ENCODE assay signal across 6 cellular contexts in genomic region chr12:6494351-6494743, GRCh38. TPM values are rescaled to one million over a fixed set of nuclear protein-coding genes. Genes with fewer than 3 reads are reported as not detected.
DNase-seq lines count a peak whose midpoint lies in the region; ATAC-seq and TF ChIP-seq lines count a peak whose summit lies in the region.

No MANE protein-coding gene starts in this region.

- DNase-seq in cardiac muscle cell (ENCODE audit: low read depth in 1 of 2, low spot score in 1 of 2), result no peak
- DNase-seq in left ventricle myocardium superior, result no peak
- no peak for DNase-seq in choroid plexus epithelial cell (ENCODE audit: low read depth)
- no peak for DNase-seq in gastrocnemius medialis
- no peak for DNase-seq in sciatic nerve (ENCODE audit: low spot score)
- DNase-seq in stimulated activated naive CD4-positive, alpha-beta T cell treated with Interleukin-2 at 50 U/mL for 16 hours (lab: John Stamatoyannopoulos, UW), result no peak

- H3K27ac ChIP-seq in cardiac muscle cell (peak overlapping the region; percentile 85), gastrocnemius medialis (peak overlapping the region in 3 of 4 donors; percentile 51 to 98 (median 97))

- no peaks in the 10 kb centered on the region for H3K27me3 ChIP-seq in cardiac muscle cell
- H3K27me3 ChIP-seq in gastrocnemius medialis, result no peaks in the 10 kb centered on the region

- in situ Hi-C loops in gastrocnemius medialis (cut with MboI; ENCODE audit: low sequenced_read_pairs in 4 of 4), result loop anchor here in 1 of 4 donors (5.0 kb wide), 1 partner anchor 38 kb away; the partner anchor contains the start of gene GAPDH

- intact Hi-C loops in left ventricle myocardium superior (cut with micrococcal nuclease) (no loop called here), gastrocnemius medialis (cut with DNase I; ENCODE audit: low total_unique reads) (loop anchor here (5.0 to 10.0 kb wide), 2 partner anchors 157 to 190 kb away; partner anchors contain the start of gene ZNF384), sciatic nerve (cut with DNase I) (no loop called here)

- H3K4me1 ChIP-seq in cardiac muscle cell (ENCODE audit: low read depth), result peaks cover 14% of the 10 kb centered on the region
- H3K4me1 ChIP-seq in gastrocnemius medialis, result peaks cover 21 to 27% of the 10 kb centered on the region in 2 donors

- TF ChIP-seq CTCF in cardiac muscle cell (IDR thresholded peaks at IDR 0.05; ENCODE audit: low read depth, low read length) (no peak), choroid plexus epithelial cell (conservative IDR thresholded peaks at IDR 0.05; ENCODE audit: low read depth, low read length) (peak; percentile 29), gastrocnemius medialis (IDR thresholded peaks at IDR 0.05 in 4 of 5, conservative IDR thresholded peaks at IDR 0.05 in 1 of 5) (no peak)

- ATAC-seq in left ventricle myocardium superior (no peak), gastrocnemius medialis (no peak), sciatic nerve (no peak)

- peaks cover 30% of the 10 kb centered on the region for H3K36me3 ChIP-seq in cardiac muscle cell
- peaks cover 4 to 47% of the 10 kb centered on the region in 2 donors for H3K36me3 ChIP-seq in gastrocnemius medialis

- TF ChIP-seq POLR2A in gastrocnemius medialis (IDR thresholded peaks at IDR 0.05), result no peak

- peak overlapping the region; percentile 69 for H3K4me3 ChIP-seq in cardiac muscle cell
- peak overlapping the region; percentile 76 for H3K4me3 ChIP-seq in choroid plexus epithelial cell (ENCODE audit: low read depth, low read length)
- peak overlapping the region; percentile 65 to 99 (median 84) for H3K4me3 ChIP-seq in gastrocnemius medialis

- H3K9me3 ChIP-seq in cardiac muscle cell (ENCODE audit: low read depth) (no peaks in the 10 kb centered on the region), gastrocnemius medialis (no peaks in the 10 kb centered on the region)

RNA-seq across cellular contexts. Expression of gene NCAPD2, which starts 0.4 kb away (rescaled TPM):
- 134 and 156 TPM in 2 replicates for total RNA-seq in cardiac muscle cell
- 20.2 and 70.7 TPM in 2 replicates for polyA plus RNA-seq in cardiac muscle cell
- 13.1 TPM for total RNA-seq in left ventricle myocardium superior
- total RNA-seq in gastrocnemius medialis, result 100 to 1,000 TPM in 1 of 4 donors, 10 to 100 TPM in 3; 12.3 to 250 (median 13.3) TPM
- total RNA-seq in sciatic nerve, result 21.3 TPM

RNA-seq across cellular contexts. Expression of gene MRPL51, which starts 1.3 kb away (rescaled TPM):
- total RNA-seq in cardiac muscle cell (75.1 and 104 TPM in 2 replicates), left ventricle myocardium superior (275 TPM), gastrocnemius medialis (100 to 1,000 TPM in 3 of 4 donors, 10 to 100 TPM in 1; 76.6 to 147 (median 124) TPM), sciatic nerve (117 TPM)
- 279 and 308 TPM in 2 replicates for polyA plus RNA-seq in cardiac muscle cell

RNA-seq across cellular contexts. Expression of gene VAMP1, which starts 23.9 kb away (rescaled TPM):
- 15.1 and 17.7 TPM in 2 replicates for total RNA-seq in cardiac muscle cell
- 14.9 and 28.4 TPM in 2 replicates for polyA plus RNA-seq in cardiac muscle cell
- 3.6 TPM for total RNA-seq in left ventricle myocardium superior
- 1 to 10 TPM; 1.1 to 2.0 (median 1.4) TPM for total RNA-seq in gastrocnemius medialis
- 19.9 TPM for total RNA-seq in sciatic nerve

RNA-seq across cellular contexts. Expression of gene GAPDH, which starts 40.0 kb away (rescaled TPM):
- 8,013 and 12,904 TPM in 2 replicates for total RNA-seq in cardiac muscle cell
- 11,564 and 14,299 TPM in 2 replicates for polyA plus RNA-seq in cardiac muscle cell
- total RNA-seq in left ventricle myocardium superior, result 4,526 TPM
- total RNA-seq in gastrocnemius medialis, result over 10,000 TPM; 11,241 to 15,891 (median 13,472) TPM
- 1,200 TPM for total RNA-seq in sciatic nerve

RNA-seq across cellular contexts. Expression of gene TAPBPL, which starts 42.5 kb away (rescaled TPM):
- total RNA-seq in cardiac muscle cell (2.8 and 3.4 TPM in 2 replicates), left ventricle myocardium superior (13.1 TPM), gastrocnemius medialis (1 to 10 TPM; 3.8 to 8.6 (median 5.8) TPM), sciatic nerve (23.5 TPM)
- polyA plus RNA-seq in cardiac muscle cell, result 1.5 and 3.3 TPM in 2 replicates
